ENCODE assay signal across 19 cellular contexts in genomic region chr10:112728118-112728963, GRCh38.
"Had no signal": no experiment of that assay in that cellular context is flagged by ENCODE, and none has a peak within 500 bp of the region (broad histone marks: within the 10 kb centered on the region; RNA-seq: fewer than 3 reads in every experiment).

No MANE protein-coding gene starts in this region.

- H3K27me3 Mint-ChIP-seq: naive thymus-derived CD8-positive, alpha-beta T cell had no signal

- H3K9me3 ChIP-seq: breast epithelium, gastroesophageal sphincter, heart left ventricle, neutrophil had no signal

- ATAC-seq: esophagus mucosa; gastroesophageal sphincter; heart left ventricle; naive thymus-derived CD8-positive, alpha-beta T cell had no signal

- H3K4me3 ChIP-seq: breast epithelium, gastroesophageal sphincter, heart left ventricle had no signal

- H3K27me3 ChIP-seq: breast epithelium, gastroesophageal sphincter, heart left ventricle, neutrophil had no signal

- H3K27ac Mint-ChIP-seq: naive thymus-derived CD8-positive, alpha-beta T cell had no signal

- FAIRE-seq: urothelium cell line had no signal

- H3K4me3 Mint-ChIP-seq: naive thymus-derived CD8-positive, alpha-beta T cell had no signal

- DNase-seq: activated CD4-positive, CD25-positive, alpha-beta regulatory T cell treated with anti-CD3 and anti-CD28 coated beads, Interleukin-2, amount 50 U/mL, for 72 hours; activated CD8-positive, alpha-beta memory T cell treated with anti-CD3 and anti-CD28 coated beads for 24 hours; activated CD8-positive, alpha-beta memory T cell treated with anti-CD3 and anti-CD28 coated beads, Interleukin-2, amount 50 U/mL, for 48 hours; activated effector memory CD4-positive, alpha-beta T cell treated with Interleukin-2 at 50 U/mL for 16 hours; activated naive CD4-positive, alpha-beta T cell treated with anti-CD3 and anti-CD28 coated beads, Interleukin-2, amount 50 U/mL, for 16 hours; activated T-cell treated with anti-CD3 and anti-CD28 coated beads, Interleukin-2, amount 50 U/mL, for 48 hours; aorta; cerebellar nuclear complex; cortex of kidney; heart left ventricle; mesenchymal stem cell; naive thymus-derived CD8-positive, alpha-beta T cell; stimulated activated naive CD4-positive, alpha-beta T cell; T1000 had no signal

- H3K36me3 ChIP-seq: breast epithelium, gastroesophageal sphincter, heart left ventricle, neutrophil had no signal

- H3K9me3 Mint-ChIP-seq: naive thymus-derived CD8-positive, alpha-beta T cell had no signal

- H3K27ac ChIP-seq: gastroesophageal sphincter, heart left ventricle, neutrophil had no signal
